In the genomic region with DNA sequence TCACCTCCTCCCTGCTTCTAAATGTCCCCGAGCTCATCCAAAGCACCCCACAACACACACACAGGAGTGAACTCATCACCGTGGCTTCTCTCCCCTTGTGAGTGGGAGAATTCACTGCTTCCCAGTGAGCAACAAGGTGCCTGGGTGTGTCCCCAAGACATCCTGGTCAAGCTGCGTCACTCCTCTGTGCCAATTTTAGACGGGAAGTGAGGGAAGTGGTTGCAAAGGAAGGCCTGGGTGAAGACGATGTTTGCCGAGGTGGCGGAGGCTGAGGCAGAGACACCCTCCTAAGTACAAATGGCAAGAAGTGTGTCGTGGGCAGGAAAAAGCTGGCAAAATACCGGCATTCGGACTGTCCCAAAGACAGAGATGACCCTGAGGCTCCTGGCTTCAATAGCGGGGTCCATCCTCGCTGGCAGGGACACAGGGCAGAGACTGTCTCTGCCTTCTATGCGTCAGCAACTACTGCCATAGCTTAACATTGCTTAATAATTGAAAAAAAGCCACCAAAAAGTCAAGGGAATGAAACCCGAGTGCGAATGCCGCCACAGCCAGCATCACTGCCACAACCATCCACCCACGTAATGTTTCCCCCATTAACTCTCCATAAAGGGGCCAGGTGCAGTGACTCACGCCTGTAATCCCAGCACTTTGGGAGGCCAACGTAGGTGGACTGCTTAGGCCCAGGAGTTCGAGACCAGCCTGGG, we compare ENCODE assay signal across 12 cellular contexts.
DNase-seq lines count a peak whose midpoint lies in the region; ATAC-seq and TF ChIP-seq lines count a peak whose summit lies in the region.
"Had no signal": no experiment of that assay in that cellular context is flagged by ENCODE, and none has a peak within 500 bp of the region (broad histone marks: within the 10 kb centered on the region; RNA-seq: fewer than 3 reads in every experiment).

No MANE protein-coding gene starts in this region.

- ATAC-seq in stimulated activated naive CD8-positive, alpha-beta T cell treated with anti-CD3 and anti-CD28 coated beads, Interleukin-15, amount 100 ng/mL, for 72 hours = no peak
- ATAC-seq in natural killer cell (peak in 1 of 3 donors; percentile 26), HG03097 (IDR thresholded peaks at IDR 0.05; ENCODE audit: low FRiP score, unreplicated experiment) (no peak)
- ATAC-seq: activated T-cell treated with anti-CD3 and anti-CD28 coated beads, Interleukin-2, amount 50 U/mL, for 4 hours had no signal

- DNase-seq in stimulated activated naive CD8-positive, alpha-beta T cell treated with anti-CD3 and anti-CD28 coated beads, Interleukin-15, amount 100 ng/mL, for 72 hours = no peak
- DNase-seq in dermis blood vessel endothelial cell (peak; percentile 72), natural killer cell (no peak), NCI-H2171 (lab: John Stamatoyannopoulos, UW) (no peak), SKM-1 (lab: John Stamatoyannopoulos, UW; ENCODE audit: unreplicated experiment) (no peak), posterior vena cava (ENCODE audit: low spot score) (no peak)
- DNase-seq: activated T-cell treated with anti-CD3 and anti-CD28 coated beads, Interleukin-2, amount 50 U/mL, for 4 hours; erythroblast; NCI-H187 treated with DMSO at 0.1 percent for 48 hours had no signal

- TF ChIP-seq CTCF in natural killer cell (IDR thresholded peaks at IDR 0.05) = no peak

- peaks cover 18% of the 10 kb centered on the region for H3K4me1 Mint-ChIP-seq in stimulated activated naive CD8-positive, alpha-beta T cell treated with anti-CD3 and anti-CD28 coated beads, Interleukin-15, Interleukin-2, amounts not matched to agents 100 ng/mL and 50 ng/mL, for 24 hours (ENCODE audit: low read depth)
- peaks cover 35% of the 10 kb centered on the region for H3K4me1 Mint-ChIP-seq in stimulated activated naive CD8-positive, alpha-beta T cell treated with anti-CD3 and anti-CD28 coated beads, Interleukin-15, amount 100 ng/mL, for 72 hours
- H3K4me1 Mint-ChIP-seq in natural killer cell = peaks cover 44 to 65% of the 10 kb centered on the region in 2 donors

- no peak overlapping the region for H3K4me3 Mint-ChIP-seq in stimulated activated naive CD8-positive, alpha-beta T cell treated with anti-CD3 and anti-CD28 coated beads, Interleukin-15, Interleukin-2, amounts not matched to agents 100 ng/mL and 50 ng/mL, for 24 hours
- H3K4me3 Mint-ChIP-seq in stimulated activated naive CD8-positive, alpha-beta T cell treated with anti-CD3 and anti-CD28 coated beads, Interleukin-15, amount 100 ng/mL, for 72 hours = no peak overlapping the region
- peak overlapping the region; percentile 43 for H3K4me3 Mint-ChIP-seq in natural killer cell
- H3K4me3 Mint-ChIP-seq: activated T-cell treated with anti-CD3 and anti-CD28 coated beads, Interleukin-2, amount 50 U/mL, for 4 hours; B cell had no signal

- H3K9me3 Mint-ChIP-seq in stimulated activated naive CD8-positive, alpha-beta T cell treated with anti-CD3 and anti-CD28 coated beads, Interleukin-15, Interleukin-2, amounts not matched to agents 100 ng/mL and 50 ng/mL, for 24 hours = no peaks in the 10 kb centered on the region
- H3K9me3 Mint-ChIP-seq in stimulated activated naive CD8-positive, alpha-beta T cell treated with anti-CD3 and anti-CD28 coated beads, Interleukin-15, amount 100 ng/mL, for 72 hours = no peaks in the 10 kb centered on the region
- no peaks in the 10 kb centered on the region for H3K9me3 Mint-ChIP-seq in natural killer cell
- H3K9me3 Mint-ChIP-seq: activated T-cell treated with anti-CD3 and anti-CD28 coated beads, Interleukin-2, amount 50 U/mL, for 4 hours had no signal

- H3K27me3 Mint-ChIP-seq in stimulated activated naive CD8-positive, alpha-beta T cell treated with anti-CD3 and anti-CD28 coated beads, Interleukin-15, Interleukin-2, amounts not matched to agents 100 ng/mL and 50 ng/mL, for 24 hours = no peaks in the 10 kb centered on the region
- H3K27me3 Mint-ChIP-seq in stimulated activated naive CD8-positive, alpha-beta T cell treated with anti-CD3 and anti-CD28 coated beads, Interleukin-15, amount 100 ng/mL, for 72 hours = no peaks in the 10 kb centered on the region
- H3K27me3 Mint-ChIP-seq in natural killer cell (ENCODE audit: low read depth in 2 of 2) = no peaks in the 10 kb centered on the region
- H3K27me3 Mint-ChIP-seq: B cell had no signal

- intact Hi-C loops in natural killer cell (cut with micrococcal nuclease) = no loop called here
- intact Hi-C loops in posterior vena cava (cut with DNase I) = no loop called here

- peak overlapping the region; percentile 31 for H3K27ac Mint-ChIP-seq in stimulated activated naive CD8-positive, alpha-beta T cell treated with anti-CD3 and anti-CD28 coated beads, Interleukin-15, Interleukin-2, amounts not matched to agents 100 ng/mL and 50 ng/mL, for 24 hours
- H3K27ac Mint-ChIP-seq in stimulated activated naive CD8-positive, alpha-beta T cell treated with anti-CD3 and anti-CD28 coated beads, Interleukin-15, amount 100 ng/mL, for 72 hours = peak overlapping the region in 1 of 2 donors; percentile 65
- H3K27ac Mint-ChIP-seq in natural killer cell = peak overlapping the region; percentile 76 to 79

- H3K36me3 Mint-ChIP-seq in stimulated activated naive CD8-positive, alpha-beta T cell treated with anti-CD3 and anti-CD28 coated beads, Interleukin-15, Interleukin-2, amounts not matched to agents 100 ng/mL and 50 ng/mL, for 24 hours (ENCODE audit: low read depth) = peaks cover 20% of the 10 kb centered on the region
- no peaks in the 10 kb centered on the region for H3K36me3 Mint-ChIP-seq in natural killer cell
